12 cellular contexts compared by ENCODE assay signal in genomic region chr6:122758927-122759334, GRCh38. TPM values are rescaled to one million over a fixed set of nuclear protein-coding genes. Genes with fewer than 3 reads are reported as not detected.
DNase-seq lines count a peak whose midpoint lies in the region; ATAC-seq and TF ChIP-seq lines count a peak whose summit lies in the region.
"Had no signal": no experiment of that assay in that cellular context is flagged by ENCODE, and none has a peak within 500 bp of the region (broad histone marks: within the 10 kb centered on the region; RNA-seq: fewer than 3 reads in every experiment).

No MANE protein-coding gene starts in this region.

- H3K36me3 ChIP-seq in CD8-positive, alpha-beta memory T cell (ENCODE audit: insufficient read depth, low read length), result no peaks in the 10 kb centered on the region

- peak; percentile 88 to 96 for ATAC-seq in natural killer cell treated with Interleukin-12 subunit alpha and Interleukin-12 subunit beta and Interleukin-15 and Interleukin-18, amount 100 ng/mL, for 72 hours
- ATAC-seq in natural killer cell, result no peak
- peak; percentile 100 for ATAC-seq in HG02763 (IDR thresholded peaks at IDR 0.05; ENCODE audit: unreplicated experiment)
- ATAC-seq in HG03521 (IDR thresholded peaks at IDR 0.05; ENCODE audit: unreplicated experiment), result peak; percentile 97
- ATAC-seq in left cardiac atrium, result no peak

- TF ChIP-seq CTCF in natural killer cell (IDR thresholded peaks at IDR 0.05), result no peak
- TF ChIP-seq CTCF in lower leg skin (IDR thresholded peaks at IDR 0.05), result no peak

- H3K27me3 Mint-ChIP-seq in natural killer cell treated with Interleukin-12 subunit alpha and Interleukin-12 subunit beta and Interleukin-15 and Interleukin-18, amount 100 ng/mL, for 72 hours, result peaks cover 9 to 12% of the 10 kb centered on the region in 2 donors
- H3K27me3 Mint-ChIP-seq in natural killer cell (ENCODE audit: low read depth in 2 of 2), result peaks cover 6 to 27% of the 10 kb centered on the region in 2 donors
- no peaks in the 10 kb centered on the region for H3K27me3 Mint-ChIP-seq in CD8-positive, alpha-beta memory T cell

- POLR2A ChIA-PET in CD8-positive, alpha-beta memory T cell (lab: Charles Lee), result no interaction called here

- no peaks in the 10 kb centered on the region for H3K4me1 ChIP-seq in CD8-positive, alpha-beta memory T cell (ENCODE audit: insufficient read depth, low read length)

- H3K36me3 Mint-ChIP-seq in natural killer cell treated with Interleukin-12 subunit alpha and Interleukin-12 subunit beta and Interleukin-15 and Interleukin-18, amount 100 ng/mL, for 72 hours, result peaks cover 8% of the 10 kb centered on the region
- H3K36me3 Mint-ChIP-seq in natural killer cell, result no peaks in the 10 kb centered on the region
- H3K36me3 Mint-ChIP-seq in CD8-positive, alpha-beta memory T cell, result no peaks in the 10 kb centered on the region

- H3K27ac Mint-ChIP-seq in natural killer cell treated with Interleukin-12 subunit alpha and Interleukin-12 subunit beta and Interleukin-15 and Interleukin-18, amount 100 ng/mL, for 72 hours, result peak overlapping the region; percentile 61 to 72
- H3K27ac Mint-ChIP-seq in natural killer cell, result no peak overlapping the region
- H3K27ac Mint-ChIP-seq in CD8-positive, alpha-beta memory T cell, result no peak overlapping the region

- 32 to 34% methylated on average over 1 of the region's 1 CpG for WGBS in lower leg skin, 2 donors

- H3K27me3 ChIP-seq in CD8-positive, alpha-beta memory T cell (ENCODE audit: insufficient read depth, low read length, poor library complexity, severe bottlenecking), result no peaks in the 10 kb centered on the region

- no peak overlapping the region for H3K27ac ChIP-seq in CD8-positive, alpha-beta memory T cell (ENCODE audit: low read depth, low read length)

- TF ChIP-seq POLR2A in lower leg skin (IDR thresholded peaks at IDR 0.05), result no peak

- DNase-seq in natural killer cell treated with Interleukin-12 subunit alpha and Interleukin-12 subunit beta and Interleukin-15 and Interleukin-18, amount 100 ng/mL, for 72 hours (ENCODE audit: low spot score), result peak; percentile 62
- DNase-seq in natural killer cell (no peak), left cardiac atrium (no peak), lower leg skin (ENCODE audit: low spot score in 2 of 2) (no peak), ureter (ENCODE audit: low spot score) (no peak)
- DNase-seq in CD8-positive, alpha-beta memory T cell, result no peak
- DNase-seq: activated CD8-positive, alpha-beta memory T cell treated with anti-CD3 and anti-CD28 coated beads, Interleukin-2, amount 50 U/mL, for 4 hours; SIG-M5 had no signal

- peaks cover 9% of the 10 kb centered on the region for H3K9me3 Mint-ChIP-seq in natural killer cell treated with Interleukin-12 subunit alpha and Interleukin-12 subunit beta and Interleukin-15 and Interleukin-18, amount 100 ng/mL, for 72 hours
- H3K9me3 Mint-ChIP-seq in natural killer cell, result no peaks in the 10 kb centered on the region
- peaks cover 0 to 2% (median 0%) of the 10 kb centered on the region in 5 donors for H3K9me3 Mint-ChIP-seq in CD8-positive, alpha-beta memory T cell

- H3K9me3 ChIP-seq in CD8-positive, alpha-beta memory T cell (ENCODE audit: low read length), result no peaks in the 10 kb centered on the region

- peak overlapping the region; percentile 33 for H3K4me3 Mint-ChIP-seq in natural killer cell treated with Interleukin-12 subunit alpha and Interleukin-12 subunit beta and Interleukin-15 and Interleukin-18, amount 100 ng/mL, for 72 hours
- no peak overlapping the region for H3K4me3 Mint-ChIP-seq in natural killer cell
- no peak overlapping the region for H3K4me3 Mint-ChIP-seq in CD8-positive, alpha-beta memory T cell

- no peak overlapping the region for H3K4me3 ChIP-seq in lower leg skin (ENCODE audit: low read depth, poor library complexity, severe bottlenecking)
- H3K4me3 ChIP-seq in CD8-positive, alpha-beta memory T cell (ENCODE audit: low read length), result no peak overlapping the region

- intact Hi-C loops in natural killer cell (cut with micrococcal nuclease), result no loop called here
- intact Hi-C loops in left cardiac atrium (cut with DNase I), result no loop called here
- intact Hi-C loops in lower leg skin (cut with DNase I; ENCODE audit: low total_unique reads), result no loop called here

- CTCF ChIA-PET in CD8-positive, alpha-beta memory T cell (lab: Charles Lee), result no interaction called here

- H3K4me1 Mint-ChIP-seq in natural killer cell treated with Interleukin-12 subunit alpha and Interleukin-12 subunit beta and Interleukin-15 and Interleukin-18, amount 100 ng/mL, for 72 hours (ENCODE audit: low read depth in 2 of 2), result peaks cover 13% of the 10 kb centered on the region in 2 donors
- no peaks in the 10 kb centered on the region for H3K4me1 Mint-ChIP-seq in natural killer cell
- no peaks in the 10 kb centered on the region for H3K4me1 Mint-ChIP-seq in CD8-positive, alpha-beta memory T cell

RNA-seq across cellular contexts. Expression of gene FABP7, which starts 20.6 kb away (rescaled TPM):
- total RNA-seq in natural killer cell treated with Interleukin-12 subunit alpha and Interleukin-12 subunit beta and Interleukin-15 and Interleukin-18, amount 100 ng/mL, for 72 hours, result not detected
- total RNA-seq in natural killer cell (not detected), left cardiac atrium (under 1 TPM in 1 of 2 donors, not detected in 1; 0.21 TPM), lower leg skin (10 to 100 TPM; 22.4 to 78.8 (median 43.2) TPM), ureter (not detected)
- not detected for total RNA-seq in CD8-positive, alpha-beta memory T cell
- not detected for polyA plus RNA-seq in CD8-positive, alpha-beta memory T cell
- total RNA-seq: fibroblast of villous mesenchyme, subcutaneous adipose tissue had no signal

RNA-seq across cellular contexts. Expression of gene SMPDL3A, which starts 30.1 kb away (rescaled TPM):
- 1 to 10 TPM; 3.4 to 8.1 TPM for total RNA-seq in natural killer cell treated with Interleukin-12 subunit alpha and Interleukin-12 subunit beta and Interleukin-15 and Interleukin-18, amount 100 ng/mL, for 72 hours
- total RNA-seq in natural killer cell (1 to 10 TPM; 1.1 to 4.3 (median 3.9) TPM), left cardiac atrium (1 to 10 TPM; 4.7 to 6.0 TPM), lower leg skin (100 to 1,000 TPM; 109 to 120 (median 113) TPM), ureter (18.8 TPM)
- total RNA-seq in CD8-positive, alpha-beta memory T cell, result under 1 TPM; 0.16 to 0.24 TPM
- not detected for polyA plus RNA-seq in CD8-positive, alpha-beta memory T cell

Comparison
In these comparisons a context has a peak if more than half of its experiments do, and no peak if none do; other contexts are left out.
1. ATAC-seq: peak in natural killer cell treated with Interleukin-12 subunit alpha and Interleukin-12 subunit beta and Interleukin-15 and Interleukin-18, amount 100 ng/mL, for 72 hours (2 of 2), HG02763 (single experiment) and HG03521 (single experiment); none in natural killer cell (0 of 3) and left cardiac atrium (0 of 2).
2. H3K27ac Mint-ChIP-seq: peak in natural killer cell treated with Interleukin-12 subunit alpha and Interleukin-12 subunit beta and Interleukin-15 and Interleukin-18, amount 100 ng/mL, for 72 hours (2 of 2); none in natural killer cell (0 of 2) and CD8-positive, alpha-beta memory T cell (0 of 8).
3. RNA of gene FABP7, which starts 20.6 kb away (total RNA-seq): 22.4 to 78.8 TPM in lower leg skin; 0.21 TPM in left cardiac atrium, not detected in natural killer cell treated with Interleukin-12 subunit alpha and Interleukin-12 subunit beta and Interleukin-15 and Interleukin-18, amount 100 ng/mL, for 72 hours, not detected in natural killer cell, not detected in ureter (single experiment) and not detected in CD8-positive, alpha-beta memory T cell; every median in the first group is over 10 times any median in the second.